ENCODE assay signal across 25 cellular contexts in genomic region chr3:182768413-182768812, GRCh38.
"Had no signal": no experiment of that assay in that cellular context is flagged by ENCODE, and none has a peak within 500 bp of the region (broad histone marks: within the 10 kb centered on the region; RNA-seq: fewer than 3 reads in every experiment).

No MANE protein-coding gene starts in this region.

- H3K9me3 Mint-ChIP-seq: dendritic cell treated with granulocyte-macrophage colony-stimulating factor and Interleukin-4, amounts not matched to agents 40 ng/mL and 50 ng/mL, for 4 days; effector memory CD8-positive, alpha-beta T cell; endodermal cell had no signal

- H3K9me3 ChIP-seq: colonic mucosa, esophagus muscularis mucosa, esophagus squamous epithelium, gastrocnemius medialis, gastroesophageal sphincter, heart left ventricle, heart right ventricle had no signal

- H3K4me1 ChIP-seq: colonic mucosa, esophagus muscularis mucosa, esophagus squamous epithelium, gastrocnemius medialis, gastroesophageal sphincter, heart left ventricle, heart right ventricle had no signal

- ATAC-seq: effector memory CD8-positive, alpha-beta T cell; esophagus mucosa; foreskin keratinocyte; gastrocnemius medialis; gastroesophageal sphincter; heart left ventricle; heart right ventricle had no signal

- H3K27ac Mint-ChIP-seq: dendritic cell treated with granulocyte-macrophage colony-stimulating factor and Interleukin-4, amounts not matched to agents 40 ng/mL and 50 ng/mL, for 4 days; effector memory CD8-positive, alpha-beta T cell; endodermal cell had no signal

- H3K4me3 Mint-ChIP-seq: dendritic cell treated with granulocyte-macrophage colony-stimulating factor and Interleukin-4, amounts not matched to agents 40 ng/mL and 50 ng/mL, for 4 days; effector memory CD8-positive, alpha-beta T cell; endodermal cell had no signal

- H3K4me3 ChIP-seq: colonic mucosa, coronary artery, dorsolateral prefrontal cortex, esophagus muscularis mucosa, esophagus squamous epithelium, gastrocnemius medialis, gastroesophageal sphincter, heart left ventricle, heart right ventricle had no signal

- H3K27ac ChIP-seq: colonic mucosa, coronary artery, dorsolateral prefrontal cortex, epithelial cell of prostate, esophagus muscularis mucosa, esophagus squamous epithelium, foreskin keratinocyte, gastrocnemius medialis, gastroesophageal sphincter, heart left ventricle, heart right ventricle had no signal

- H3K4me1 Mint-ChIP-seq: endodermal cell had no signal

- H3K27me3 ChIP-seq: colonic mucosa, dorsolateral prefrontal cortex, esophagus muscularis mucosa, esophagus squamous epithelium, foreskin keratinocyte, gastrocnemius medialis, gastroesophageal sphincter, heart left ventricle had no signal

- H3K36me3 ChIP-seq: colonic mucosa, esophagus muscularis mucosa, esophagus squamous epithelium, gastrocnemius medialis, gastroesophageal sphincter, heart left ventricle, heart right ventricle had no signal

- DNase-seq: colonic mucosa; cortex of kidney; dermis blood vessel endothelial cell; dorsolateral prefrontal cortex; effector CD4-positive, alpha-beta T cell; effector CD8-positive, alpha-beta T cell; effector memory CD4-positive, alpha-beta T cell; effector memory CD8-positive, alpha-beta T cell; endodermal cell; erythroblast; esophagus squamous epithelium; foreskin fibroblast; foreskin melanocyte; gastrocnemius medialis; glutamatergic neuron; head of caudate nucleus; heart left ventricle; heart right ventricle had no signal

- H3K27me3 Mint-ChIP-seq: dendritic cell treated with granulocyte-macrophage colony-stimulating factor and Interleukin-4, amounts not matched to agents 40 ng/mL and 50 ng/mL, for 4 days had no signal
